ENCODE assay signal across 21 cellular contexts in genomic region chr17:45789874-45790273, GRCh38. TPM values are rescaled to one million over a fixed set of nuclear protein-coding genes. Genes with fewer than 3 reads are reported as not detected.
"Had no signal": no experiment of that assay in that cellular context is flagged by ENCODE, and none has a peak within 500 bp of the region (broad histone marks: within the 10 kb centered on the region; RNA-seq: fewer than 3 reads in every experiment).

No MANE protein-coding gene starts in this region.

- ATAC-seq: activated CD8-positive, alpha-beta memory T cell treated with anti-CD3 and anti-CD28 coated beads, Interleukin-2, amount 10 ng/mL, durations not matched to agents 7 days and 5 days; activated T-helper 17 cell treated with anti-CD3 and anti-CD28 coated beads, Interleukin-2, amount 50 U/mL, for 72 hours; heart left ventricle; left lobe of liver; right lobe of liver; stimulated activated naive CD8-positive, alpha-beta T cell treated with anti-CD3 and anti-CD28 coated beads, Interleukin-15, amount 100 ng/mL, for 72 hours had no signal

- H3K27me3 ChIP-seq: right lobe of liver had no signal

- H3K36me3 Mint-ChIP-seq: activated CD8-positive, alpha-beta memory T cell treated with anti-CD3 and anti-CD28 coated beads, Interleukin-2, amount 10 ng/mL, durations not matched to agents 7 days and 5 days; activated naive CD8-positive, alpha-beta T cell treated with anti-CD3 and anti-CD28 coated beads for 36 hours had no signal

- H3K4me3 Mint-ChIP-seq: activated CD4-positive, alpha-beta memory T cell treated with anti-CD3 and anti-CD28 coated beads, Interleukin-2, amount 10 ng/mL, durations not matched to agents 7 days and 5 days; activated CD8-positive, alpha-beta memory T cell treated with anti-CD3 and anti-CD28 coated beads, Interleukin-2, amount 10 ng/mL, durations not matched to agents 7 days and 5 days; activated naive CD8-positive, alpha-beta T cell treated with anti-CD3 and anti-CD28 coated beads for 36 hours; activated T-helper 17 cell treated with anti-CD3 and anti-CD28 coated beads, Interleukin-2, amount 50 U/mL, for 72 hours; stimulated activated naive CD8-positive, alpha-beta T cell treated with anti-CD3 and anti-CD28 coated beads, Interleukin-15, amount 100 ng/mL, for 72 hours had no signal

- H3K27ac Mint-ChIP-seq: activated CD4-positive, alpha-beta memory T cell treated with anti-CD3 and anti-CD28 coated beads, Interleukin-2, amount 10 ng/mL, durations not matched to agents 7 days and 5 days; activated CD8-positive, alpha-beta memory T cell treated with anti-CD3 and anti-CD28 coated beads, Interleukin-2, amount 10 ng/mL, durations not matched to agents 7 days and 5 days; activated naive CD8-positive, alpha-beta T cell treated with anti-CD3 and anti-CD28 coated beads for 36 hours; activated T-helper 17 cell treated with anti-CD3 and anti-CD28 coated beads, Interleukin-2, amount 50 U/mL, for 72 hours; stimulated activated naive CD8-positive, alpha-beta T cell treated with anti-CD3 and anti-CD28 coated beads, Interleukin-15, amount 100 ng/mL, for 72 hours had no signal

- H3K4me1 Mint-ChIP-seq: activated CD8-positive, alpha-beta memory T cell treated with anti-CD3 and anti-CD28 coated beads, Interleukin-2, amount 10 ng/mL, durations not matched to agents 7 days and 5 days; activated naive CD8-positive, alpha-beta T cell treated with anti-CD3 and anti-CD28 coated beads for 36 hours; activated T-helper 17 cell treated with anti-CD3 and anti-CD28 coated beads, Interleukin-2, amount 50 U/mL, for 72 hours had no signal

- H3K27ac ChIP-seq: heart left ventricle, right lobe of liver had no signal

- H3K36me3 ChIP-seq: heart left ventricle, prostate gland, right lobe of liver had no signal

- H3K9me3 Mint-ChIP-seq: activated CD4-positive, alpha-beta memory T cell treated with anti-CD3 and anti-CD28 coated beads, Interleukin-2, amount 10 ng/mL, durations not matched to agents 7 days and 5 days; activated naive CD8-positive, alpha-beta T cell treated with anti-CD3 and anti-CD28 coated beads for 36 hours; activated T-helper 17 cell treated with anti-CD3 and anti-CD28 coated beads, Interleukin-2, amount 50 U/mL, for 72 hours; stimulated activated naive CD8-positive, alpha-beta T cell treated with anti-CD3 and anti-CD28 coated beads, Interleukin-15, amount 100 ng/mL, for 72 hours had no signal

- H3K9me3 ChIP-seq: heart left ventricle, prostate gland, right lobe of liver had no signal

- H3K4me3 ChIP-seq: heart left ventricle, prostate gland, right lobe of liver had no signal

- H3K4me1 ChIP-seq: prostate gland had no signal

- DNase-seq: activated CD4-positive, alpha-beta memory T cell treated with anti-CD3 and anti-CD28 coated beads, Interleukin-2, amount 10 ng/mL, durations not matched to agents 7 days and 5 days; activated CD4-positive, alpha-beta T cell treated with anti-CD3 and anti-CD28 coated beads for 48 hours; activated CD4-positive, CD25-positive, alpha-beta regulatory T cell; activated CD8-positive, alpha-beta memory T cell treated with anti-CD3 and anti-CD28 coated beads, Interleukin-2, amount 10 ng/mL, durations not matched to agents 7 days and 5 days; activated naive CD4-positive, alpha-beta T cell; activated naive CD8-positive, alpha-beta T cell treated with anti-CD3 and anti-CD28 coated beads for 36 hours; amniotic stem cell; effector CD4-positive, alpha-beta T cell; heart left ventricle; kidney; right lobe of liver; stimulated activated CD4-positive, alpha-beta T cell treated with anti-CD3 and anti-CD28 coated beads, Interleukin-15, amount 100 ng/mL, for 24 hours; stimulated activated CD4-positive, alpha-beta T cell treated with anti-CD3 and anti-CD28 coated beads, Interleukin-2, amount 100 ng/mL, for 48 hours; stimulated activated naive CD8-positive, alpha-beta T cell treated with anti-CD3 and anti-CD28 coated beads, Interleukin-15, amount 100 ng/mL, for 72 hours had no signal

RNA-seq across cellular contexts. Expression of gene CRHR1, which starts 5.8 kb away (rescaled TPM):
- total RNA-seq: activated CD4-positive, alpha-beta memory T cell treated with anti-CD3 and anti-CD28 coated beads, Interleukin-2, amount 10 ng/mL, durations not matched to agents 7 days and 5 days; activated CD8-positive, alpha-beta memory T cell treated with anti-CD3 and anti-CD28 coated beads, Interleukin-2, amount 10 ng/mL, durations not matched to agents 7 days and 5 days; activated naive CD8-positive, alpha-beta T cell treated with anti-CD3 and anti-CD28 coated beads for 36 hours; kidney; left lobe of liver; lung microvascular endothelial cell; myocyte; omental fat pad; right lobe of liver had no signal

RNA-seq across cellular contexts. Expression of gene SPPL2C, which starts 54.8 kb away (rescaled TPM):
- total RNA-seq: activated CD4-positive, alpha-beta memory T cell treated with anti-CD3 and anti-CD28 coated beads, Interleukin-2, amount 10 ng/mL, durations not matched to agents 7 days and 5 days; activated CD8-positive, alpha-beta memory T cell treated with anti-CD3 and anti-CD28 coated beads, Interleukin-2, amount 10 ng/mL, durations not matched to agents 7 days and 5 days; activated naive CD8-positive, alpha-beta T cell treated with anti-CD3 and anti-CD28 coated beads for 36 hours; activated T-helper 17 cell treated with anti-CD3 and anti-CD28 coated beads, Interleukin-2, amount 50 U/mL, for 72 hours; frontal cortex; heart left ventricle; kidney; left lobe of liver; lung microvascular endothelial cell; myocyte; omental fat pad; right lobe of liver had no signal
